ENCODE assay signal across 9 cellular contexts in genomic region chr3:127970966-127971592, GRCh38. TPM values are rescaled to one million over a fixed set of nuclear protein-coding genes. Genes with fewer than 3 reads are reported as not detected.
DNase-seq lines count a peak whose midpoint lies in the region; ATAC-seq and TF ChIP-seq lines count a peak whose summit lies in the region.
"Had no signal": no experiment of that assay in that cellular context is flagged by ENCODE, and none has a peak within 500 bp of the region (broad histone marks: within the 10 kb centered on the region; RNA-seq: fewer than 3 reads in every experiment).

No MANE protein-coding gene starts in this region.

- no peaks in the 10 kb centered on the region for H3K4me1 ChIP-seq in fibroblast of lung (ENCODE audit: control insufficient read depth, extremely low read depth, insufficient read depth, low read length)

- H3K27ac Mint-ChIP-seq in naive thymus-derived CD8-positive, alpha-beta T cell = no peak overlapping the region
- H3K27ac Mint-ChIP-seq: stimulated activated naive CD8-positive, alpha-beta T cell treated with anti-CD3 and anti-CD28 coated beads, Interleukin-15, Interleukin-2, amounts not matched to agents 100 ng/mL and 50 ng/mL, for 24 hours had no signal

- peaks cover 4 to 27% (median 17%) of the 10 kb centered on the region in 5 donors for H3K27me3 Mint-ChIP-seq in naive thymus-derived CD8-positive, alpha-beta T cell

- H3K4me1 Mint-ChIP-seq in naive thymus-derived CD8-positive, alpha-beta T cell = no peaks in the 10 kb centered on the region

- no peak overlapping the region for H3K27ac ChIP-seq in fibroblast of lung (ENCODE audit: insufficient read depth, low read length)

- peak; percentile 83 for TF ChIP-seq CTCF in AG09309 (IDR thresholded peaks at IDR 0.05; ENCODE audit: control insufficient read depth, insufficient read depth, low read depth, low read length, missing control alignments)
- TF ChIP-seq CTCF in GM12865 (IDR thresholded peaks at IDR 0.05; ENCODE audit: insufficient read depth, low read depth, low read length, missing control alignments) = peak; percentile 84
- TF ChIP-seq CTCF in fibroblast of lung (conservative IDR thresholded peaks at IDR 0.05 in 1 of 2, IDR thresholded peaks at IDR 0.05 in 1 of 2; ENCODE audit: low read depth in 1 of 2, low read length in 2 of 2) = peak; percentile 66 to 85

- no peaks in the 10 kb centered on the region for H3K36me3 ChIP-seq in fibroblast of lung (ENCODE audit: control insufficient read depth, insufficient read depth, low read length)

- no peak overlapping the region for H2AFZ ChIP-seq in fibroblast of lung (ENCODE audit: low read length)

- H3K4me3 ChIP-seq in AG09309 (ENCODE audit: control insufficient read depth, low read depth, low read length) (no peak overlapping the region), GM12865 (ENCODE audit: low read depth, low read length) (no peak overlapping the region), fibroblast of lung (replicated peaks in 1 of 4; ENCODE audit: control extremely low read depth in 1 of 4, insufficient read depth in 1 of 4, low read depth in 3 of 4, low read length in 4 of 4) (no peak overlapping the region)

- H4K20me1 ChIP-seq in fibroblast of lung (ENCODE audit: control insufficient read depth, extremely low read depth, insufficient read depth, low read length) = no peaks in the 10 kb centered on the region

- no peaks in the 10 kb centered on the region for H3K79me2 ChIP-seq in fibroblast of lung (ENCODE audit: control insufficient read depth, insufficient read depth, low read length)

- POLR2A ChIA-PET in naive thymus-derived CD8-positive, alpha-beta T cell (lab: Charles Lee) = no interaction called here

- DNase-seq in AG09309 (ENCODE audit: low read depth) = no peak
- DNase-seq in GM12865 (ENCODE audit: low read depth) = peak; percentile 72
- peak; percentile 11 for DNase-seq in NCI-H1092 (lab: John Stamatoyannopoulos, UW)
- DNase-seq in SK-N-DZ (ENCODE audit: low spot score) = peak; percentile 48
- peak; percentile 44 to 67 for DNase-seq in fibroblast of lung (ENCODE audit: low read depth in 2 of 2)
- DNase-seq in naive thymus-derived CD8-positive, alpha-beta T cell = peak in 5 of 10 donors; percentile 7 to 27 (median 15)
- no peak for DNase-seq in activated gamma-delta T cell (lab: John Stamatoyannopoulos, UW)

- no peak overlapping the region for H3K9ac ChIP-seq in fibroblast of lung (ENCODE audit: insufficient read depth, low read length)

- H3K4me2 ChIP-seq in fibroblast of lung (ENCODE audit: extremely low read depth, insufficient read depth, low read length) = no peak overlapping the region

- H3K36me3 Mint-ChIP-seq in naive thymus-derived CD8-positive, alpha-beta T cell = no peaks in the 10 kb centered on the region

- no peaks in the 10 kb centered on the region for H3K9me3 Mint-ChIP-seq in naive thymus-derived CD8-positive, alpha-beta T cell
- H3K9me3 Mint-ChIP-seq: stimulated activated naive CD8-positive, alpha-beta T cell treated with anti-CD3 and anti-CD28 coated beads, Interleukin-15, Interleukin-2, amounts not matched to agents 100 ng/mL and 50 ng/mL, for 24 hours had no signal

- no peaks in the 10 kb centered on the region for H3K9me3 ChIP-seq in fibroblast of lung (ENCODE audit: control insufficient read depth, insufficient read depth, low read depth, low read length)

- H3K4me3 Mint-ChIP-seq in naive thymus-derived CD8-positive, alpha-beta T cell = no peak overlapping the region
- H3K4me3 Mint-ChIP-seq: stimulated activated naive CD8-positive, alpha-beta T cell treated with anti-CD3 and anti-CD28 coated beads, Interleukin-15, Interleukin-2, amounts not matched to agents 100 ng/mL and 50 ng/mL, for 24 hours had no signal

- ATAC-seq in naive thymus-derived CD8-positive, alpha-beta T cell = peak; percentile 47 to 50
- no peak for ATAC-seq in GM18867 (IDR thresholded peaks at IDR 0.05; ENCODE audit: unreplicated experiment)

- peaks cover 7% of the 10 kb centered on the region for H3K27me3 ChIP-seq in fibroblast of lung (ENCODE audit: control insufficient read depth, insufficient read depth, low read length)

RNA-seq across cellular contexts. Expression of gene KBTBD12, which starts 56.0 kb away (rescaled TPM):
- not detected in 2 replicates for polyA plus RNA-seq in SK-N-DZ (2014; cell fraction: cytosol; rRNA removed)
- polyA plus RNA-seq in SK-N-DZ (2014; cell fraction: nucleus; rRNA removed) = not detected in 2 replicates
- not detected in 2 replicates for total RNA-seq in fibroblast of lung
- polyA plus RNA-seq in fibroblast of lung = not detected in 2 replicates
- not detected in 2 replicates for polyA plus RNA-seq in fibroblast of lung (2012)
- not detected in 2 replicates for polyA minus RNA-seq in fibroblast of lung (ENCODE audit: low replicate concordance)
- total RNA-seq in naive thymus-derived CD8-positive, alpha-beta T cell = not detected
- polyA plus RNA-seq in naive thymus-derived CD8-positive, alpha-beta T cell = not detected

Comparison
In these comparisons a context has a peak if more than half of its experiments do, and no peak if none do; other contexts are left out.
1. DNase-seq: peak in GM12865 (single experiment), NCI-H1092 (single experiment), SK-N-DZ (single experiment) and fibroblast of lung (2 of 2); none in AG09309 (single experiment) and activated gamma-delta T cell (single experiment).
2. Peak in every context shown above with its lines, with median percentiles within 50 percentile points of each other: CTCF ChIP-seq.